Comparison of ENCODE assay signal across 26 cellular contexts in the genomic region with DNA sequence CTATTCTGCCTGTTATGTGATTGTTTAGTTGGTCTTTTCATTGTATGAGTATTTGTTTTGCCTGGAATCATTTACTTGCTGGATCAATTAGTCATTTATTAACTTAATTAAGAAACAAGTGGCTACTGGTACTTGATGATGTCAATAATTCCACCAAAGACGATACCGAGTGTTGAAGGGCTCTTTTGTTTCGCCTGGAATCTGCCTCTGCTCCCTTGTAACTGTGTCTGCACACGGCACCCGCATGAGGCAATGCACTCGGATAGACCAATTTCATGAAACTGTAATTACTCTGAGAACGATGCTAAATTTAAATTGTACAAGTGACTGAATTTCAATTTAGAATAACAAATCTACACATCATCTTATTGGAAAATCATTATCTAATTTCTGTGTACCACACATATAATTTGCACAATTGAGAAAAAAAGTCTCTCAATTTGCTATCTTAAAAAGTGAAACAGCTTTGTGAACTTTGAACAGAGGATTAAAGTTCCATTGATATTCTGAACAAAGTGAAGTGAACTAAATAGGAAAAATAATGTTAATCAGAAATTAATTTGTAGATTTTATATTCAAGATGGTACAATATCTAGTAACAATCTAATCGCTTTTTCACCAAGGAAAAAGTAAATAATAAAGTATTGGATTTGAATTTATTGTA.
DNase-seq lines count a peak whose midpoint lies in the region; ATAC-seq, FAIRE-seq and TF ChIP-seq lines count a peak whose summit lies in the region.
"Had no signal": no experiment of that assay in that cellular context is flagged by ENCODE, and none has a peak within 500 bp of the region (broad histone marks: within the 10 kb centered on the region; RNA-seq: fewer than 3 reads in every experiment).

No MANE protein-coding gene starts in this region.

- peak; percentile 72 to 89 (median 75) for ATAC-seq in right lobe of liver
- ATAC-seq in activated CD4-positive, CD25-positive, alpha-beta regulatory T cell treated with anti-CD3 and anti-CD28 coated beads, Interleukin-2, amount 50 U/mL, for 24 hours = no peak
- ATAC-seq: GM12878 had no signal

- H3K36me3 ChIP-seq in right lobe of liver (no peaks in the 10 kb centered on the region), small intestine (ENCODE audit: control insufficient read depth in 2 of 2, insufficient read depth in 2 of 2, low read length in 2 of 2) (no peaks in the 10 kb centered on the region)

- no peak for TF ChIP-seq CTCF in Calu3 (IDR thresholded peaks at IDR 0.05; ENCODE audit: unreplicated experiment)
- TF ChIP-seq CTCF in right lobe of liver (IDR thresholded peaks at IDR 0.05) = no peak

- no peaks in the 10 kb centered on the region for H3K4me1 Mint-ChIP-seq in Calu3 (ENCODE audit: low read depth, unreplicated experiment)
- H3K4me1 Mint-ChIP-seq: CD4-positive, alpha-beta memory T cell had no signal

- H3K4me3 ChIP-seq in right lobe of liver = peak overlapping the region in 2 of 3 donors; percentile 11 to 27
- no peak overlapping the region for H3K4me3 ChIP-seq in small intestine (ENCODE audit: low read depth in 1 of 2, low read length in 2 of 2)
- H3K4me3 ChIP-seq: GM12878 had no signal

- H3K36me3 Mint-ChIP-seq in Calu3 (ENCODE audit: insufficient read depth, unreplicated experiment) = no peaks in the 10 kb centered on the region
- H3K36me3 Mint-ChIP-seq: CD4-positive, alpha-beta memory T cell had no signal

- TF ChIP-seq POLR2A in right lobe of liver (IDR thresholded peaks at IDR 0.05) = no peak

- no peaks in the 10 kb centered on the region for H3K4me1 ChIP-seq in right lobe of liver
- no peaks in the 10 kb centered on the region for H3K4me1 ChIP-seq in small intestine (ENCODE audit: control insufficient read depth in 2 of 2, insufficient read depth in 1 of 2, low read depth in 1 of 2, low read length in 1 of 2)

- H3K27me3 ChIP-seq in right lobe of liver = no peaks in the 10 kb centered on the region
- no peaks in the 10 kb centered on the region for H3K27me3 ChIP-seq in small intestine (ENCODE audit: control insufficient read depth in 2 of 2, insufficient read depth in 2 of 2, low read length in 2 of 2)

- H3K27ac ChIP-seq in right lobe of liver = peak overlapping the region in 1 of 3 donors; percentile 32
- H3K27ac ChIP-seq in small intestine (ENCODE audit: low read depth in 1 of 2, low read length in 1 of 2) = no peak overlapping the region
- H3K27ac ChIP-seq: HL-60, RWPE1 had no signal

- DNase-seq in Calu3 = peak; percentile 69
- no peak for DNase-seq in frontal cortex (ENCODE audit: low spot score in 2 of 2)
- DNase-seq in right lobe of liver = peak in 1 of 3 donors; percentile 21
- DNase-seq in small intestine = no peak
- no peak for DNase-seq in NCI-H524 (lab: John Stamatoyannopoulos, UW)
- no peak for DNase-seq in NCI-H446 treated with DMSO at 0.1 percent for 48 hours (lab: John Stamatoyannopoulos, UW)
- DNase-seq: C1 segment of cervical spinal cord; CD4-positive, alpha-beta memory T cell; COR-L47; DMS 273 treated with DMSO at 0.1 percent for 48 hours; DMS79; EL; GDM1; Karpas-422; NCI-H1092 treated with DMSO at 0.1 percent for 48 hours; NCI-H1436; NCI-H187; NCI-H2171 treated with DMSO at 0.1 percent for 48 hours; NCI-H345; NCI-H524 treated with DMSO at 0.1 percent for 48 hours; NCI-H82; SHP77 had no signal

- no peaks in the 10 kb centered on the region for H3K9me3 ChIP-seq in right lobe of liver
- no peaks in the 10 kb centered on the region for H3K9me3 ChIP-seq in small intestine (ENCODE audit: control insufficient read depth, low read depth)

- peak overlapping the region; percentile 72 for H3K27ac Mint-ChIP-seq in Calu3 (ENCODE audit: unreplicated experiment)
- H3K27ac Mint-ChIP-seq: CD4-positive, alpha-beta memory T cell had no signal

- FAIRE-seq in frontal cortex (lab: Jason Lieb, UNC) = peak; percentile 91
- peak; percentile 5 for FAIRE-seq in small intestine (lab: Jason Lieb, UNC)
- FAIRE-seq: GM12878 had no signal

- peaks cover 5% of the 10 kb centered on the region for H3K9me3 Mint-ChIP-seq in Calu3 (ENCODE audit: low read depth, unreplicated experiment)

- intact Hi-C loops in Calu3 (cut with micrococcal nuclease; ENCODE audit: unreplicated experiment) (loop anchor here (1.0 to 2.0 kb wide), 2 partner anchors 31 to 90 kb away; no protein-coding TSS in a partner anchor), right lobe of liver (cut with DNase I) (no loop called here)

- no TSS peak for BruUV-seq in Calu3 (replicated peaks; lab: Mats Ljungman, UMichigan)

- 39% methylated on average over 8 of the region's 8 CpGs for WGBS in right lobe of liver (ENCODE audit: insufficient coverage, low coverage, low lambda C conversion rate, missing lambda C conversion rate)
- 53 to 76% (median 59%) methylated on average over 8 of the region's 8 CpGs for WGBS in small intestine, 3 donors

- peak overlapping the region; percentile 41 for H3K4me3 Mint-ChIP-seq in Calu3 (ENCODE audit: low read depth, unreplicated experiment)
- H3K4me3 Mint-ChIP-seq: CD4-positive, alpha-beta memory T cell had no signal

- CTCF ChIA-PET in Calu3 (lab: Charles Lee) = no interaction called here

- no peaks in the 10 kb centered on the region for H3K27me3 Mint-ChIP-seq in Calu3 (ENCODE audit: unreplicated experiment)
- H3K27me3 Mint-ChIP-seq: CD4-positive, alpha-beta memory T cell had no signal

Comparison
In these comparisons a context has a peak if more than half of its experiments do, and no peak if none do; other contexts are left out.
1. ATAC-seq: peak in right lobe of liver (4 of 4); none in activated CD4-positive, CD25-positive, alpha-beta regulatory T cell treated with anti-CD3 and anti-CD28 coated beads, Interleukin-2, amount 50 U/mL, for 24 hours (0 of 2).
2. H3K4me3 ChIP-seq: peak in right lobe of liver (2 of 3); none in small intestine (0 of 2).